In genomic region chr14:94522115-94522724, GRCh38 we compare ENCODE assay signal across 21 cellular contexts. TPM values are rescaled to one million over a fixed set of nuclear protein-coding genes. Genes with fewer than 3 reads are reported as not detected.
"Had no signal": no experiment of that assay in that cellular context is flagged by ENCODE, and none has a peak within 500 bp of the region (broad histone marks: within the 10 kb centered on the region; RNA-seq: fewer than 3 reads in every experiment).

No MANE protein-coding gene starts in this region.

- H3K4me1 ChIP-seq: SJSA1 had no signal

- H3K27me3 ChIP-seq: SJSA1 had no signal

- H3K4me3 ChIP-seq: SJSA1, SK-N-MC had no signal

- H3K36me3 ChIP-seq: SJSA1 had no signal

- DNase-seq: KBM-7, NCI-H1092 treated with DMSO at 0.1 percent for 48 hours, NCI-H1436, NCI-H187, NCI-H2029, NCI-H2081 treated with DMSO at 0.1 percent for 48 hours, NCI-H2171, NCI-H226, NCI-H446, NCI-H510A, NCI-H524 treated with DMSO at 0.1 percent for 48 hours, NCI-H69, NCI-H774, Right ventricle myocardium superior, RPMI8226, SIG-M5 had no signal

- H3K9me3 ChIP-seq: SJSA1 had no signal

- H3K27ac ChIP-seq: SJSA1, SK-N-MC had no signal

RNA-seq across cellular contexts. Expression of gene SERPINA12, which starts 13.0 kb away (rescaled TPM):
- total RNA-seq: HT-29, LHCN-M2, MCF 10A, Right ventricle myocardium superior, SJSA1 had no signal

RNA-seq across cellular contexts. Expression of gene SERPINA4, which starts 39.0 kb away (rescaled TPM):
- total RNA-seq: LHCN-M2, MCF 10A, Right ventricle myocardium superior, SJSA1 had no signal

RNA-seq across cellular contexts. Expression of gene SERPINA9, which starts 46.2 kb away (rescaled TPM):
- total RNA-seq: HT-29, LHCN-M2, MCF 10A, Right ventricle myocardium superior, SJSA1 had no signal
